Comparison of ENCODE assay signal across 17 cellular contexts in the genomic region with DNA sequence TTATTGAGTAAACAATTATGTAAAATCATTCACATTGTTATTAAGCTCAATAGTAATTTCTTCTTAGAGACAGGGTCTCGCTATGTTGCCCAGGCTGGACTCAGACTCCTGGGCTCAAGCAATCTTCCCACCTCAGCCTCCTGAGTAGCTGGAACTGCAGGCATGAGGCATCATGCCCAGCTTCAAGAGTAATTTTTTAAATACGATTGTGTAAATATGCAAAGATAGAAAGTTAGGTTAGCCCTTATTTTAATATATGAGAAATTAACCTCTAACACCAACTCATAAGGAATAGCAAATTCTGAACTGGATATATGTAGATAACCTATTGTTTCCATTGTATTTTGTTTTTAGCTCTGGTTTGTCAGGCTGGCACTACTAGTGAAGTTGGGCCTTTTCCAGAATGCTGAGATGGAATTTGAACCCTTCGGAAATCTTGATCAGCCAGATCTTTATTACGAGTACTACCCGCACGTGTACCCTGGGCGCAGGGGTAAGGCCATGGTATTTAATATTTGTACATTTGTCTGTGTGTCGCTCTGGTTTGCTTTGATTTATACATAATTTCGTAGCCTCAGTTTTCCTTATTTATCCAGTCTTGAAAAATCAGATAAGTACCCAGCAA. TPM values are rescaled to one million over a fixed set of nuclear protein-coding genes. Genes with fewer than 3 reads are reported as not detected.
DNase-seq lines count a peak whose midpoint lies in the region; ATAC-seq, FAIRE-seq and TF ChIP-seq lines count a peak whose summit lies in the region.
"Had no signal": no experiment of that assay in that cellular context is flagged by ENCODE, and none has a peak within 500 bp of the region (broad histone marks: within the 10 kb centered on the region; RNA-seq: fewer than 3 reads in every experiment).

No MANE protein-coding gene starts in this region.

- H3K9me3 Mint-ChIP-seq in Calu3 (ENCODE audit: low read depth, unreplicated experiment) (no peaks in the 10 kb centered on the region), endodermal cell (no peaks in the 10 kb centered on the region)
- H3K9me3 Mint-ChIP-seq: nephron progenitor cell had no signal

- H3K4me3 Mint-ChIP-seq in Calu3 (ENCODE audit: low read depth, unreplicated experiment), result no peak overlapping the region
- H3K4me3 Mint-ChIP-seq in endodermal cell, result no peak overlapping the region
- H3K4me3 Mint-ChIP-seq: nephron progenitor cell had no signal

- DNase-seq in Calu3 (no peak), Panc1 (ENCODE audit: low read depth, low spot score) (no peak), endodermal cell (no peak), small intestine (peak; percentile 61), mesenteric fat pad (ENCODE audit: low spot score) (no peak)
- DNase-seq: DMS79, NCI-H1417 treated with DMSO at 0.1 percent for 48 hours had no signal

- no peaks in the 10 kb centered on the region for H3K27me3 Mint-ChIP-seq in Calu3 (ENCODE audit: unreplicated experiment)
- H3K27me3 Mint-ChIP-seq in endodermal cell (ENCODE audit: insufficient read depth), result no peaks in the 10 kb centered on the region

- BruUV-seq in Calu3 (replicated peaks; lab: Mats Ljungman, UMichigan) (no TSS peak), Panc1 (replicated peaks; lab: Mats Ljungman, UMichigan) (no TSS peak)

- ATAC-seq in Panc1 (peak; percentile 14; the same call in 1 of the 2 replicates), HG03442 (IDR thresholded peaks at IDR 0.05; ENCODE audit: unreplicated experiment) (no peak), HG02885 (IDR thresholded peaks at IDR 0.05; ENCODE audit: poor library complexity, unreplicated experiment) (no peak)

- H3K4me1 Mint-ChIP-seq in Calu3 (ENCODE audit: low read depth, unreplicated experiment) (peaks cover 8% of the 10 kb centered on the region), endodermal cell (no peaks in the 10 kb centered on the region)

- no peaks in the 10 kb centered on the region for H3K27me3 ChIP-seq in Panc1 (ENCODE audit: control insufficient read depth, insufficient read depth, low read length)
- no peaks in the 10 kb centered on the region for H3K27me3 ChIP-seq in endodermal cell (ENCODE audit: control insufficient read depth, insufficient read depth, low read length, poor library complexity, severe bottlenecking)
- H3K27me3 ChIP-seq in small intestine (ENCODE audit: control insufficient read depth in 2 of 2, insufficient read depth in 2 of 2, low read length in 2 of 2), result no peaks in the 10 kb centered on the region
- H3K27me3 ChIP-seq: cardiac muscle cell, dorsolateral prefrontal cortex, heart right ventricle, suprapubic skin had no signal

- H3K27ac ChIP-seq in Panc1 (ENCODE audit: low read length) (no peak overlapping the region), endodermal cell (ENCODE audit: low read depth, low read length) (no peak overlapping the region), small intestine (ENCODE audit: low read depth in 1 of 2, low read length in 1 of 2) (no peak overlapping the region)
- H3K27ac ChIP-seq: cardiac muscle cell, epithelial cell of prostate, heart right ventricle, prostate gland, suprapubic skin had no signal

- H3K9me3 ChIP-seq in Panc1 (ENCODE audit: control insufficient read depth, insufficient read depth, low read depth, low read length) (no peaks in the 10 kb centered on the region), endodermal cell (ENCODE audit: control insufficient read depth, low read length) (no peaks in the 10 kb centered on the region), small intestine (ENCODE audit: control insufficient read depth, low read depth) (no peaks in the 10 kb centered on the region)
- H3K9me3 ChIP-seq: heart right ventricle, prostate gland, suprapubic skin had no signal

- H3K36me3 ChIP-seq in Panc1 (ENCODE audit: control insufficient read depth, insufficient read depth, low read length) (peaks cover 16% of the 10 kb centered on the region), endodermal cell (ENCODE audit: control insufficient read depth, insufficient read depth, low read length) (peaks cover 49% of the 10 kb centered on the region), small intestine (ENCODE audit: control insufficient read depth in 2 of 2, insufficient read depth in 2 of 2, low read length in 2 of 2) (peaks cover 12 to 26% of the 10 kb centered on the region in 2 donors)
- H3K36me3 ChIP-seq: prostate gland had no signal

- H3K4me3 ChIP-seq in Panc1 (ENCODE audit: low read depth in 2 of 2, low read length in 2 of 2) (no peak overlapping the region), endodermal cell (ENCODE audit: low read length) (no peak overlapping the region), small intestine (ENCODE audit: low read depth in 1 of 2, low read length in 2 of 2) (no peak overlapping the region)
- H3K4me3 ChIP-seq: cardiac muscle cell, dorsolateral prefrontal cortex, heart right ventricle, prostate gland, suprapubic skin had no signal

- POLR2A ChIA-PET in Panc1 (lab: Charles Lee), result interaction anchor here (0.6 kb wide), 1 partner anchor 1490 kb away, joined by 6 read pairs; no protein-coding TSS in a partner anchor

- CTCF ChIA-PET in Calu3 (lab: Charles Lee), result interaction anchor here (0.9 to 1.2 kb wide), 2 partner anchors 10 to 12 kb away, joined by 3 read pairs; no protein-coding TSS in a partner anchor
- CTCF ChIA-PET in Panc1 (lab: Charles Lee), result interaction anchor here (0.6 to 0.8 kb wide), 2 partner anchors 25 to 1463 kb away, joined by 3 to 4 read pairs; no protein-coding TSS in a partner anchor

- H3K9ac ChIP-seq in endodermal cell (ENCODE audit: extremely low read depth, low read length, poor library complexity, severe bottlenecking), result no peak overlapping the region

- H3K4me1 ChIP-seq in Panc1 (ENCODE audit: control insufficient read depth, insufficient read depth, low read length), result no peaks in the 10 kb centered on the region
- no peaks in the 10 kb centered on the region for H3K4me1 ChIP-seq in endodermal cell (ENCODE audit: control insufficient read depth, insufficient read depth, low read length)
- H3K4me1 ChIP-seq in small intestine (ENCODE audit: control insufficient read depth in 2 of 2, insufficient read depth in 1 of 2, low read depth in 1 of 2, low read length in 1 of 2), result no peaks in the 10 kb centered on the region
- H3K4me1 ChIP-seq: prostate gland had no signal

- FAIRE-seq in small intestine (lab: Jason Lieb, UNC), result no peak
- FAIRE-seq: urothelium cell line had no signal

- H3K36me3 Mint-ChIP-seq in Calu3 (ENCODE audit: insufficient read depth, unreplicated experiment) (peaks cover 27% of the 10 kb centered on the region), endodermal cell (ENCODE audit: low read depth) (peaks cover 59% of the 10 kb centered on the region)

- in situ Hi-C loops in Panc1 (cut with HindIII; ENCODE audit: low pct_unique_long_range_greater_than_20kb, low sequenced_read_pairs), result no loop called here

- H3K27ac Mint-ChIP-seq in Calu3 (ENCODE audit: unreplicated experiment) (peak overlapping the region; percentile 27), endodermal cell (no peak overlapping the region)

- WGBS in endodermal cell (ENCODE audit: insufficient coverage in 1 of 2, insufficient read length in 1 of 2), 2 experiments, result 92 to 100% methylated on average over 3 to 8 of the region's 9 CpGs
- 33 to 78% (median 61%) methylated on average over 9 of the region's 9 CpGs for WGBS in small intestine, 3 donors

- intact Hi-C loops in Calu3 (cut with micrococcal nuclease; ENCODE audit: unreplicated experiment) (loop anchor here (2.0 kb wide), 1 partner anchor 229 kb away; no protein-coding TSS in a partner anchor), Panc1 (cut with micrococcal nuclease; ENCODE audit: unreplicated experiment) (no loop called here)

- TF ChIP-seq CTCF in Calu3 (IDR thresholded peaks at IDR 0.05; ENCODE audit: unreplicated experiment) (peak; percentile 31), Panc1 (IDR thresholded peaks at IDR 0.05) (no peak; the same call in none of the 2 replicates), endodermal cell (conservative IDR thresholded peaks at IDR 0.05) (peak; percentile 5)

RNA-seq across cellular contexts. Expression of gene TRAPPC12, which starts 44.8 kb away (rescaled TPM):
- total RNA-seq in Calu3 (2022) (77.0 and 88.5 TPM in 2 replicates), Panc1 (2021; ENCODE audit: unreplicated experiment) (78.7 TPM), endodermal cell (100 to 1,000 TPM in 1 of 2 donors, 10 to 100 TPM in 1; 98.2 to 103 TPM), mesenteric fat pad (78.9 TPM)
- 78.6 TPM for polyA plus RNA-seq in Panc1 (2012; ENCODE audit: insufficient read length)
- polyA plus RNA-seq in endodermal cell (2013, experiment 1 of 2), result 61.9 TPM
- 59.2 TPM for polyA plus RNA-seq in endodermal cell (2013, experiment 2 of 2)
- polyA plus RNA-seq in small intestine, result 100 to 1,000 TPM in 2 of 3 donors, 10 to 100 TPM in 1; 43.9 to 120 (median 111) TPM

RNA-seq across cellular contexts. Expression of gene EIPR1, which starts 46.7 kb away (rescaled TPM):
- total RNA-seq in Calu3 (2022), result 31.7 and 34.4 TPM in 2 replicates
- 26.7 TPM for total RNA-seq in Panc1 (2021; ENCODE audit: unreplicated experiment)
- polyA plus RNA-seq in Panc1 (2012; ENCODE audit: insufficient read length), result 52.3 TPM
- total RNA-seq in endodermal cell, result 10 to 100 TPM; 30.1 to 36.8 TPM
- polyA plus RNA-seq in endodermal cell (2013, experiment 1 of 2), result 32.7 TPM
- 29.4 TPM for polyA plus RNA-seq in endodermal cell (2013, experiment 2 of 2)
- 10 to 100 TPM; 16.8 to 28.5 (median 20.6) TPM for polyA plus RNA-seq in small intestine
- total RNA-seq in mesenteric fat pad, result 16.3 TPM
